ENCODE assay signal across 18 cellular contexts in the genomic region with DNA sequence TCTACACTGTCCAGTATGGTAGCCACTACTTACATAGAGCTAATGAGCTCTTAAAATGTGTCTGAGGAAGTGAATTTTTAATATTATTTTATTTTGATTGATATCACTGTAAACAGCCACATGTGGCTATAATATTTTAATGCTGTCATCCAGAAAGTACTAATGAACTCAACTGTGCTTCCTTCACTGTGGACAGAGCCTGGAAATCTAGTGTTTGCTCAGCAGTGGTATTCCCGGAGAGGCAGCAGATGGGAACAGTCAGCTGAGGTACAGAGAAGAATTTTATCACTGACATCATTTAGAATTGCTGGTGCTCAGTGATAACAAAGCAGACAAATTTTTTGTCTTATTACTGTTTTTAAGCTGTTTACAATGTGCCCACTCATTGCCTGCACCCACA.
DNase-seq lines count a peak whose midpoint lies in the region; ATAC-seq and TF ChIP-seq lines count a peak whose summit lies in the region.
"Had no signal": no experiment of that assay in that cellular context is flagged by ENCODE, and none has a peak within 500 bp of the region (broad histone marks: within the 10 kb centered on the region; RNA-seq: fewer than 3 reads in every experiment).

No MANE protein-coding gene starts in this region.

- H3K27ac ChIP-seq in VCaP (peak overlapping the region; percentile 99), body of pancreas (no peak overlapping the region)
- H3K27ac ChIP-seq: BLaER1, C4-2B, GM23248 had no signal

- intact Hi-C loops in body of pancreas (cut with DNase I) = no loop called here

- ATAC-seq in body of pancreas = peak; percentile 91

- H3K4me3 ChIP-seq in body of pancreas = no peak overlapping the region
- H3K4me3 ChIP-seq: BLaER1, GM23248 had no signal

- WGBS in body of pancreas, 2 donors = 0 to 24% methylated on average over 1 of the region's 1 CpG

- H3K27me3 ChIP-seq in body of pancreas = no peaks in the 10 kb centered on the region
- H3K27me3 ChIP-seq: BLaER1 had no signal

- no peaks in the 10 kb centered on the region for H3K36me3 ChIP-seq in body of pancreas (replicated peaks in 1 of 2; ENCODE audit: insufficient read depth in 1 of 2, low read depth in 2 of 2)
- H3K36me3 ChIP-seq: BLaER1 had no signal

- TF ChIP-seq CTCF in VCaP (conservative IDR thresholded peaks at IDR 0.05) = no peak
- no peak for TF ChIP-seq CTCF in body of pancreas (IDR thresholded peaks at IDR 0.05)

- TF ChIP-seq POLR2A in body of pancreas (IDR thresholded peaks at IDR 0.05) = no peak

- H3K4me1 ChIP-seq in body of pancreas = peaks cover 21% of the 10 kb centered on the region

- DNase-seq in body of pancreas = peak in 2 of 4 donors; percentile 33 to 50
- DNase-seq in left kidney (ENCODE audit: low read depth, low spot score) = peak; percentile 21
- DNase-seq in midbrain (lab: John Stamatoyannopoulos, UW) = no peak
- no peak for DNase-seq in GM19240 (ENCODE audit: insufficient read length, low spot score)
- DNase-seq in activated naive CD4-positive, alpha-beta T cell (lab: John Stamatoyannopoulos, UW) = no peak
- DNase-seq: Calu3; CD4-positive, alpha-beta T cell; CD8-positive, alpha-beta memory T cell; COR-L47; DMS79; EL; GDM1; GM23248; H7; HCEC 1CT had no signal

- no peaks in the 10 kb centered on the region for H3K9me3 ChIP-seq in body of pancreas
- H3K9me3 ChIP-seq: BLaER1 had no signal
